21 cellular contexts compared by ENCODE assay signal in the genomic region with DNA sequence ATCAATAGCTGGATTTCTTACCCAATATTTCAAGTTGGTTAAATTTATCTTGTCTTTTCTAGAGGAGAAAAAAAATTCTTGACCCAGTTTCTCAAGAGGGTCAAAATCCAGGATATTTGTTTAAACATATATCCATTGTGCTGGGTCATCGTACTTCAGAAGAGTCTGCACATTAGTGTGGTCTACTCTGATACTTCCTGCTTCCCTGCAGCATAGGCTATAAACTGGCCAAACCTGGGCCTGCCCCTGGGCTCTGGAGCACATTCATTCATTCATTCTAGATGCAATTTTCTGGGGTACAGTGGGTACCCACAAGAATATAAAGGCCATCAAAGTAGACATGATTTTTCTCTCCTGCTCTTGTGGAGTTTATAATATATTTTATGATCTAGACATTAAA.
DNase-seq lines count a peak whose midpoint lies in the region; ATAC-seq and TF ChIP-seq lines count a peak whose summit lies in the region.
"Had no signal": no experiment of that assay in that cellular context is flagged by ENCODE, and none has a peak within 500 bp of the region (broad histone marks: within the 10 kb centered on the region; RNA-seq: fewer than 3 reads in every experiment).

No MANE protein-coding gene starts in this region.

- H3K36me3 Mint-ChIP-seq in activated B cell treated with CpG ODN at 0.5 μM for 24 hours (ENCODE audit: low read depth), result peaks cover 18% of the 10 kb centered on the region
- H3K36me3 Mint-ChIP-seq in stimulated activated effector memory CD8-positive, alpha-beta T cell treated with anti-CD3 and anti-CD28 coated beads, Interleukin-12 subunit alpha, Interleukin-12 subunit beta, amount 100 ng/mL, for 72 hours, result no peaks in the 10 kb centered on the region
- H3K36me3 Mint-ChIP-seq: activated naive CD8-positive, alpha-beta T cell; CD14-positive monocyte had no signal

- peak overlapping the region; percentile 33 for H3K27ac Mint-ChIP-seq in activated B cell treated with CpG ODN at 0.5 μM for 24 hours
- no peak overlapping the region for H3K27ac Mint-ChIP-seq in stimulated activated effector memory CD8-positive, alpha-beta T cell treated with anti-CD3 and anti-CD28 coated beads, Interleukin-12 subunit alpha, Interleukin-12 subunit beta, amount 100 ng/mL, for 72 hours
- H3K27ac Mint-ChIP-seq: activated CD4-positive, alpha-beta T cell treated with anti-CD3 and anti-CD28 coated beads, Interleukin-2, amount 10 ng/mL, durations not matched to agents 7 days and 5 days; activated naive CD8-positive, alpha-beta T cell; nephron; T-helper 2 cell treated with Interferon-gamma antibody and Interleukin-4, amounts not matched to agents 5 μg/mL and 100 μg/mL, for 36 hours had no signal

- ATAC-seq in GM18909 (IDR thresholded peaks at IDR 0.05; ENCODE audit: poor library complexity, unreplicated experiment) (peak; percentile 46), HG03432 (IDR thresholded peaks at IDR 0.05; ENCODE audit: unreplicated experiment) (peak; percentile 36), activated B cell treated with CpG ODN at 0.5 μM for 24 hours (ENCODE audit: low read depth) (no peak)
- no peak for ATAC-seq in stimulated activated effector memory CD8-positive, alpha-beta T cell treated with anti-CD3 and anti-CD28 coated beads, Interleukin-12 subunit alpha, Interleukin-12 subunit beta, amount 100 ng/mL, for 72 hours
- ATAC-seq: HepG2 had no signal

- CTCF ChIA-PET in activated B cell treated with CpG ODN at 0.5 μM for 24 hours (lab: Charles Lee), result no interaction called here

- H3K4me3 Mint-ChIP-seq in activated B cell treated with CpG ODN at 0.5 μM for 24 hours, result no peak overlapping the region
- no peak overlapping the region for H3K4me3 Mint-ChIP-seq in stimulated activated effector memory CD8-positive, alpha-beta T cell treated with anti-CD3 and anti-CD28 coated beads, Interleukin-12 subunit alpha, Interleukin-12 subunit beta, amount 100 ng/mL, for 72 hours
- H3K4me3 Mint-ChIP-seq: activated CD4-positive, alpha-beta T cell treated with anti-CD3 and anti-CD28 coated beads, Interleukin-2, amount 10 ng/mL, durations not matched to agents 7 days and 5 days; activated naive CD8-positive, alpha-beta T cell; CD14-positive monocyte; nephron; T-helper 2 cell treated with Interferon-gamma antibody and Interleukin-4, amounts not matched to agents 5 μg/mL and 100 μg/mL, for 36 hours had no signal

- peaks cover 60% of the 10 kb centered on the region for H3K4me1 Mint-ChIP-seq in activated B cell treated with CpG ODN at 0.5 μM for 24 hours
- H3K4me1 Mint-ChIP-seq in stimulated activated effector memory CD8-positive, alpha-beta T cell treated with anti-CD3 and anti-CD28 coated beads, Interleukin-12 subunit alpha, Interleukin-12 subunit beta, amount 100 ng/mL, for 72 hours, result no peaks in the 10 kb centered on the region
- H3K4me1 Mint-ChIP-seq: activated CD4-positive, alpha-beta T cell treated with anti-CD3 and anti-CD28 coated beads, Interleukin-2, amount 10 ng/mL, durations not matched to agents 7 days and 5 days; nephron had no signal

- no peak for TF ChIP-seq CTCF in activated B cell treated with CpG ODN at 0.5 μM for 24 hours (IDR thresholded peaks at IDR 0.05)

- POLR2A ChIA-PET in activated B cell treated with CpG ODN at 0.5 μM for 24 hours (lab: Charles Lee), result no interaction called here

- intact Hi-C loops in activated B cell treated with CpG ODN at 0.5 μM for 24 hours (cut with micrococcal nuclease), result no loop called here

- H3K9me3 Mint-ChIP-seq in activated B cell treated with CpG ODN at 0.5 μM for 24 hours, result peaks cover 10% of the 10 kb centered on the region
- peaks cover 3% of the 10 kb centered on the region for H3K9me3 Mint-ChIP-seq in stimulated activated effector memory CD8-positive, alpha-beta T cell treated with anti-CD3 and anti-CD28 coated beads, Interleukin-12 subunit alpha, Interleukin-12 subunit beta, amount 100 ng/mL, for 72 hours
- H3K9me3 Mint-ChIP-seq: activated CD4-positive, alpha-beta T cell treated with anti-CD3 and anti-CD28 coated beads, Interleukin-2, amount 10 ng/mL, durations not matched to agents 7 days and 5 days; nephron had no signal

- DNase-seq in activated B cell treated with CpG ODN at 0.5 μM for 24 hours (no peak), NCI-H187 (lab: John Stamatoyannopoulos, UW) (no peak)
- no peak for DNase-seq in activated naive CD4-positive, alpha-beta T cell treated with anti-CD3 and anti-CD28 coated beads, Interleukin-2, amount 50 U/mL, for 16 hours
- DNase-seq in activated CD4-positive, CD25-positive, alpha-beta regulatory T cell (lab: John Stamatoyannopoulos, UW), result no peak
- no peak for DNase-seq in stimulated activated effector memory CD8-positive, alpha-beta T cell treated with anti-CD3 and anti-CD28 coated beads, Interleukin-12 subunit alpha, Interleukin-12 subunit beta, amount 100 ng/mL, for 72 hours (ENCODE audit: low spot score in 2 of 2)
- DNase-seq: activated CD4-positive, alpha-beta T cell treated with anti-CD3 and anti-CD28 coated beads, Interleukin-2, amount 10 ng/mL, durations not matched to agents 7 days and 5 days; Caco-2; DND-41; GF-D8; MV-4-11; NCI-H1436; NCI-H748 treated with DMSO at 0.1 percent for 48 hours; SIG-M5; stimulated activated CD4-positive, alpha-beta T cell treated with anti-CD3 and anti-CD28 coated beads, Interleukin-4, amount 100 ng/mL, for 24 hours had no signal

- no peaks in the 10 kb centered on the region for H3K27me3 Mint-ChIP-seq in activated B cell treated with CpG ODN at 0.5 μM for 24 hours

Comparison
In these comparisons a context has a peak if more than half of its experiments do, and no peak if none do; other contexts are left out.
1. ATAC-seq: peak in GM18909 (single experiment) and HG03432 (single experiment); none in activated B cell treated with CpG ODN at 0.5 μM for 24 hours (single experiment) and stimulated activated effector memory CD8-positive, alpha-beta T cell treated with anti-CD3 and anti-CD28 coated beads, Interleukin-12 subunit alpha, Interleukin-12 subunit beta, amount 100 ng/mL, for 72 hours (single experiment).